15 cellular contexts compared by ENCODE assay signal in genomic region chr13:85509512-85509911, GRCh38.
DNase-seq lines count a peak whose midpoint lies in the region; TF ChIP-seq lines count a peak whose summit lies in the region.
"Had no signal": no experiment of that assay in that cellular context is flagged by ENCODE, and none has a peak within 500 bp of the region (broad histone marks: within the 10 kb centered on the region; RNA-seq: fewer than 3 reads in every experiment).

No MANE protein-coding gene starts in this region.

- in situ Hi-C loops in GM13977 (cut with MboI; ENCODE audit: low pct_unique_long_range_greater_than_20kb, low sequenced_read_pairs, unreplicated experiment), result no loop called here

- H3K9me3 ChIP-seq in trophoblast cell (ENCODE audit: insufficient read depth, low read depth, low read length), result no peaks in the 10 kb centered on the region
- H3K9me3 ChIP-seq: upper lobe of left lung had no signal

- no peak overlapping the region for H4K91ac ChIP-seq in trophoblast cell (ENCODE audit: low read depth, low read length)

- TF ChIP-seq CTCF in choroid plexus epithelial cell (conservative IDR thresholded peaks at IDR 0.05; ENCODE audit: low read depth, low read length) (no peak), GM13977 (IDR thresholded peaks at IDR 0.05; ENCODE audit: extremely low read depth, insufficient read depth, missing control alignments) (no peak)

- no peak overlapping the region for H2AK5ac ChIP-seq in trophoblast cell (ENCODE audit: low read length)

- H4K12ac ChIP-seq in trophoblast cell (ENCODE audit: low read depth, low read length), result no peak overlapping the region

- no peak overlapping the region for H3K4ac ChIP-seq in trophoblast cell (ENCODE audit: low read depth, low read length)

- H3K4me2 ChIP-seq in trophoblast cell (ENCODE audit: low read length), result no peak overlapping the region

- H3K18ac ChIP-seq in trophoblast cell (ENCODE audit: low read length), result no peak overlapping the region

- no peaks in the 10 kb centered on the region for H3K36me3 ChIP-seq in trophoblast cell (ENCODE audit: control insufficient read depth in 1 of 2, insufficient read depth in 2 of 2, low read length in 2 of 2)
- H3K36me3 ChIP-seq: upper lobe of left lung had no signal

- peaks cover 0 to 2% of the 10 kb centered on the region in 2 experiments for H3K4me1 ChIP-seq in trophoblast cell (ENCODE audit: control insufficient read depth in 1 of 2, insufficient read depth in 2 of 2, low read length in 2 of 2)

- DNase-seq in EL (peak; percentile 16), NCI-H510A (lab: John Stamatoyannopoulos, UW) (peak; percentile 10), choroid plexus epithelial cell (ENCODE audit: low read depth) (peak; percentile 64), trophoblast cell (no peak), cerebellar nuclear complex (lab: John Stamatoyannopoulos, UW) (no peak), GM13977 (ENCODE audit: low spot score) (no peak)
- DNase-seq in activated CD4-positive, alpha-beta T cell treated with anti-CD3 and anti-CD28 coated beads, Interleukin-2, amount 50 U/mL, for 48 hours, result no peak
- DNase-seq: activated effector memory CD4-positive, alpha-beta T cell treated with Interleukin-2 at 50 U/mL for 16 hours; CD4-positive, CD25-positive, alpha-beta regulatory T cell; effector CD4-positive, alpha-beta T cell; glutamatergic neuron; GM23248; naive B cell; NCI-H1092 treated with DMSO at 0.1 percent for 48 hours had no signal

- no peaks in the 10 kb centered on the region for H3K27me3 ChIP-seq in trophoblast cell (ENCODE audit: insufficient read depth, low read length)
- H3K27me3 ChIP-seq: upper lobe of left lung had no signal

- WGBS in trophoblast cell (ENCODE audit: extremely low coverage, insufficient coverage, insufficient read length), result no CpG with 5 or more reads among the region's 4 CpGs

- no peaks in the 10 kb centered on the region for H3K79me2 ChIP-seq in trophoblast cell (ENCODE audit: control insufficient read depth, insufficient read depth, low read length, poor library complexity)

- no peak overlapping the region for H3K27ac ChIP-seq in trophoblast cell (ENCODE audit: low read depth, low read length)
- H3K27ac ChIP-seq: GM23248 had no signal

- H3K79me1 ChIP-seq in trophoblast cell (ENCODE audit: low read length), result peaks cover 5% of the 10 kb centered on the region

- H3K4me3 ChIP-seq in choroid plexus epithelial cell (ENCODE audit: low read depth, low read length) (no peak overlapping the region), trophoblast cell (ENCODE audit: low read depth, low read length) (no peak overlapping the region)
- H3K4me3 ChIP-seq: GM23248, upper lobe of left lung had no signal

- H2BK5ac ChIP-seq in trophoblast cell (ENCODE audit: low read depth, low read length, poor library complexity), result no peak overlapping the region

- no peak overlapping the region for H4K8ac ChIP-seq in trophoblast cell (ENCODE audit: low read depth, low read length)

- no peak overlapping the region for H3K9ac ChIP-seq in trophoblast cell (ENCODE audit: low read length)
- H3K9ac ChIP-seq: GM23248 had no signal

- peak overlapping the region; percentile 69 for H2BK12ac ChIP-seq in trophoblast cell (ENCODE audit: low read length)

- H2BK120ac ChIP-seq in trophoblast cell (ENCODE audit: insufficient read depth, low read length, poor library complexity), result peak overlapping the region; percentile 76

- no peak overlapping the region for H3K23ac ChIP-seq in trophoblast cell (ENCODE audit: low read length)

- no peak overlapping the region for H3K14ac ChIP-seq in trophoblast cell (ENCODE audit: low read length)

- no peak overlapping the region for H2AFZ ChIP-seq in trophoblast cell (ENCODE audit: insufficient read depth, low read length, poor library complexity)
- H2AFZ ChIP-seq: GM23248 had no signal

Comparison
In these comparisons a context has a peak if more than half of its experiments do, and no peak if none do; other contexts are left out.
1. DNase-seq: peak in EL (single experiment), NCI-H510A (single experiment) and choroid plexus epithelial cell (single experiment); none in trophoblast cell (0 of 2), cerebellar nuclear complex (0 of 2), activated CD4-positive, alpha-beta T cell treated with anti-CD3 and anti-CD28 coated beads, Interleukin-2, amount 50 U/mL, for 48 hours (0 of 2) and GM13977 (single experiment).